7 cellular contexts compared by ENCODE assay signal in the genomic region with DNA sequence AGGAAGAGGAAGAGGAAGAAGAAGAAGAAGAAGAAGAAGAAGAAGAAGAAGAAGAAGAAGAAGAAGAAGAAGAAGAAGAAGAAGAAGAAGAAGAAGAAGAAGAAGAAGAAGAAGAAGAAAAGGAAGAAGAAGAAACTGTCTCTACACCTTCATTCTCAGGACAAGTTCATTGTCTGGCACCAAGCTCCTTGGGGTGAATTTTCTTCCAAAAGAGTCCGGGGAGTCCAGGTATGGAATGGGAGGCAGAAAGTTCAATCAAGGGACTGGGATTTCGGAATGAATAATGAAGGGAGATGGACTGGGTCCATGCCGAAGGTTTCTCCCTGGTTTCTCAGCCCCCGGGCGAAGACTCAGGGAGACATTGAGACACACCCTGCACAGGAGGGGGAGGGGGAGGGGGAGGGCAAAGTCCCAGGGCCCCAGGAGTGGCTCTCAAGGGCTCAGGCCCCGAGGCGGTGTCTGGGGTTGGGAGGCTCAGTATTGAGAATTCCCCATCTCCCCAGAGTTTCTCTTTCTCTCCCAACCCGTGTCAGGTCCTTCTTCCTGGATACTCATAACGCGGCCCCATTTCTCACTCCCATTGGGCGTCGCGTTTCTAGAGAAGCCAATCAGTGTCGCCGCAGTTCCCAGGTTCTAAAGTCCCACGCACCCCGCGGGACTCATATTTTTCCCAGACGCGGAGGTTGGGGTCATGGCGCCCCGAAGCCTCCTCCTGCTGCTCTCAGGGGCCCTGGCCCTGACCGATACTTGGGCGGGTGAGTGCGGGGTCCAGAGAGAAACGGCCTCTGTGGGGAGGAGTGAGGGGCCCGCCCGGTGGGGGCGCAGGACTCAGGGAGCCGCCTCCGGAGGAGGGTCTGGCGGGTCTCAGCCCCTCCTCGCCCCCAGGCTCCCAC. TPM values are rescaled to one million over a fixed set of nuclear protein-coding genes. Genes with fewer than 3 reads are reported as not detected.
DNase-seq lines count a peak whose midpoint lies in the region; ATAC-seq, FAIRE-seq and TF ChIP-seq lines count a peak whose summit lies in the region.

A gene (plus strand): TSS at position 662 of the 893 bp plus-strand sequence. CDS start 30 bp downstream, at position 692.

- CTCF ChIA-PET in H1 (lab: Charles Lee; ENCODE audit: partially characterized antibody), result interaction anchor here (0.7 to 1.3 kb wide), 4 partner anchors 26 to 84 kb away, joined by 3 to 5 read pairs (median 3); no protein-coding TSS in a partner anchor

- H3K4ac ChIP-seq in H1 (replicated peaks; ENCODE audit: insufficient read length, low read depth, low read length), result no peak within 1 kb of the TSS
- H3K4ac ChIP-seq in mesenchymal stem cell (ENCODE audit: low read depth in 1 of 2, low read length in 2 of 2), result no peak within 1 kb of the TSS

- peak within 1 kb of the TSS; percentile 94; the same call in 1 of the 2 replicates for H2AFZ ChIP-seq in H1 (ENCODE audit: low read length)
- peak within 1 kb of the TSS; percentile 92 for H2AFZ ChIP-seq in mesenchymal stem cell (ENCODE audit: low read depth, low read length)

- H3K4me2 ChIP-seq in H1 (ENCODE audit: insufficient read depth in 1 of 2, low read depth in 2 of 2, low read length in 2 of 2) (peak within 1 kb of the TSS; percentile 68 to 89), mesenchymal stem cell (ENCODE audit: low read length, poor library complexity, severe bottlenecking) (peak within 1 kb of the TSS; percentile 99)

- no peak for TF ChIP-seq POLR2A in H1 (IDR thresholded peaks at IDR 0.05; ENCODE audit: control extremely low read depth in 1 of 2, low read depth in 2 of 2, low read length in 2 of 2)

- peaks cover 10% of the 10 kb centered on the region; the same call in 1 of the 2 replicates for H3K23me2 ChIP-seq in H1 (ENCODE audit: low read depth, low read length)

- H3K4me3 ChIP-seq in H1 (ENCODE audit: extremely low read depth in 1 of 4, insufficient read depth in 2 of 4, low read depth in 3 of 4, low read length in 4 of 4) (peak within 1 kb of the TSS; percentile 59 to 79 (median 70)), mesenchymal stem cell (ENCODE audit: insufficient read depth in 1 of 2, low read depth in 1 of 2, low read length in 2 of 2) (peak within 1 kb of the TSS; percentile 54 to 87)

- no peak for TF ChIP-seq EP300 in H1 (IDR thresholded peaks at IDR 0.05; ENCODE audit: borderline replicate concordance in 1 of 2, low read depth in 2 of 2, low read length in 2 of 2)

- no peak within 1 kb of the TSS for H2BK20ac ChIP-seq in H1 (ENCODE audit: low read length)

- no peak within 1 kb of the TSS; the same call in 1 of the 2 replicates for H3K18ac ChIP-seq in H1 (ENCODE audit: extremely low read depth, low read length)
- H3K18ac ChIP-seq in mesenchymal stem cell (ENCODE audit: low read depth in 1 of 2, low read length in 2 of 2), result no peak within 1 kb of the TSS

- DNase-seq in NCI-H446 treated with DMSO at 0.1 percent for 48 hours (lab: John Stamatoyannopoulos, UW) (peak; percentile 35), H1 (ENCODE audit: low read depth in 1 of 2, low spot score in 2 of 2) (peak in 1 of 2 experiments; percentile 83), mesenchymal stem cell (peak; percentile 86)
- DNase-seq in activated CD8-positive, alpha-beta memory T cell treated with anti-CD3 and anti-CD28 coated beads for 48 hours (ENCODE audit: low read depth in 2 of 3, low spot score in 2 of 3), result peak in 2 of 3 experiments; percentile 48 to 59
- peak; percentile 63 to 70 (median 65) for DNase-seq in stimulated activated CD4-positive, alpha-beta T cell treated with anti-CD3 and anti-CD28 coated beads, TNF-alpha, amount 100 ng/mL, for 48 hours (ENCODE audit: low read depth in 3 of 3)

- no peaks in the 10 kb centered on the region for H4K20me1 ChIP-seq in H1 (replicated peaks in 1 of 2; ENCODE audit: control insufficient read depth in 1 of 2, insufficient read depth in 2 of 2, low read length in 2 of 2)

- H2BK15ac ChIP-seq in H1 (ENCODE audit: low read length) (no peak within 1 kb of the TSS), mesenchymal stem cell (ENCODE audit: low read depth, poor library complexity, severe bottlenecking) (no peak within 1 kb of the TSS)

- H2BK12ac ChIP-seq in H1 (ENCODE audit: low read depth, low read length) (peak within 1 kb of the TSS; percentile 19; the same call in 1 of the 2 replicates), mesenchymal stem cell (ENCODE audit: low read length in 2 of 2) (no peak within 1 kb of the TSS)

- H2AK5ac ChIP-seq in H1 (ENCODE audit: low read depth, low read length), result no peak within 1 kb of the TSS; the same call in 1 of the 2 replicates
- H2AK5ac ChIP-seq in mesenchymal stem cell (ENCODE audit: low read length, severe bottlenecking), result no peak within 1 kb of the TSS

- H3K27me3 ChIP-seq in H1 (replicated peaks in 1 of 4; ENCODE audit: control insufficient read depth in 3 of 4, extremely low read depth in 1 of 4, insufficient read depth in 3 of 4, low read length in 3 of 4) (peaks cover 10 to 34% (median 30%) of the 10 kb centered on the region in 4 experiments), mesenchymal stem cell (ENCODE audit: control insufficient read depth in 1 of 2, insufficient read depth in 1 of 2, low read length in 2 of 2) (peaks cover 7 to 29% of the 10 kb centered on the region in 2 experiments)

- no peak for TF ChIP-seq CTCF in H1 (IDR thresholded peaks at IDR 0.05; ENCODE audit: control extremely low read depth in 1 of 3, insufficient read depth in 1 of 3, low read depth in 1 of 3, low read length in 3 of 3)

- no peak within 1 kb of the TSS for H3K9ac ChIP-seq in H1 (replicated peaks in 1 of 4; ENCODE audit: extremely low read depth in 1 of 4, low read depth in 3 of 4, low read length in 3 of 4)
- H3K9ac ChIP-seq in mesenchymal stem cell (ENCODE audit: low read length), result peak within 1 kb of the TSS; percentile 85

- H3K27ac ChIP-seq in H1 (ENCODE audit: low read depth, low read length), result no peak within 1 kb of the TSS
- no peak within 1 kb of the TSS for H3K27ac ChIP-seq in mesenchymal stem cell (ENCODE audit: low read length, poor library complexity, severe bottlenecking)

- POLR2A ChIA-PET in H1 (lab: Charles Lee; ENCODE audit: partially characterized antibody), result no interaction called here

- ATAC-seq in GM18511 (IDR thresholded peaks at IDR 0.05; ENCODE audit: unreplicated experiment) (peak; percentile 89), HG02884 (IDR thresholded peaks at IDR 0.05; ENCODE audit: unreplicated experiment) (peak; percentile 91)

- H3K79me2 ChIP-seq in H1 (ENCODE audit: control insufficient read depth in 1 of 2, insufficient read depth in 2 of 2, low read length in 2 of 2), result no peaks in the 10 kb centered on the region

- H3K23ac ChIP-seq in H1 (ENCODE audit: insufficient read length) (no peak within 1 kb of the TSS), mesenchymal stem cell (ENCODE audit: low read length in 2 of 2) (no peak within 1 kb of the TSS)

- H3K14ac ChIP-seq in H1 (ENCODE audit: insufficient read length) (no peak within 1 kb of the TSS), mesenchymal stem cell (ENCODE audit: low read length in 2 of 2) (no peak within 1 kb of the TSS)

- H3K4me1 ChIP-seq in H1 (replicated peaks in 1 of 4; ENCODE audit: control insufficient read depth in 3 of 4, insufficient read depth in 4 of 4, low read length in 3 of 4), result peaks cover 0 to 6% (median under 1%) of the 10 kb centered on the region in 4 experiments; a peak in 3 of 7 replicates
- peaks cover 10% of the 10 kb centered on the region for H3K4me1 ChIP-seq in mesenchymal stem cell (ENCODE audit: control insufficient read depth, insufficient read depth, low read depth, low read length)

- no peak within 1 kb of the TSS for H2BK120ac ChIP-seq in H1 (replicated peaks; ENCODE audit: low read depth, low read length)
- H2BK120ac ChIP-seq in mesenchymal stem cell (ENCODE audit: low read depth, low read length), result no peak within 1 kb of the TSS

- no peaks in the 10 kb centered on the region for H3K9me3 ChIP-seq in H1 (ENCODE audit: insufficient read depth in 2 of 2, low read depth in 1 of 2, low read length in 1 of 2)
- no peaks in the 10 kb centered on the region for H3K9me3 ChIP-seq in mesenchymal stem cell (ENCODE audit: control insufficient read depth, low read length)

- no peak for TF ChIP-seq RAD21 in H1 (IDR thresholded peaks at IDR 0.05 in 1 of 2, conservative IDR thresholded peaks at IDR 0.05 in 1 of 2; ENCODE audit: low read depth in 2 of 2, low read length in 2 of 2)

- WGBS in H1 (ENCODE audit: extremely low coverage in 1 of 2, insufficient coverage in 1 of 2, insufficient read length in 1 of 2, insufficient replicate concordance in 2 of 2, low coverage in 1 of 2, low lambda C conversion rate in 2 of 2, missing lambda C conversion rate in 1 of 2), 2 experiments, result 15% methylated on average over 26 of the region's 33 CpGs; no CpG with 5 or more reads in 1 of the 2 experiments
- 5% methylated on average over 30 of the region's 33 CpGs for whole genome bisulfite sequencing in mesenchymal stem cell

- H4K8ac ChIP-seq in H1 (ENCODE audit: extremely low read depth, insufficient read depth, low read length) (no peak within 1 kb of the TSS; the same call in 1 of the 2 replicates), mesenchymal stem cell (ENCODE audit: low read length) (peak within 1 kb of the TSS; percentile 57)

- H4K91ac ChIP-seq in H1 (replicated peaks; ENCODE audit: insufficient read length, low read length), result peak within 1 kb of the TSS; percentile 40
- no peak within 1 kb of the TSS for H4K91ac ChIP-seq in mesenchymal stem cell (ENCODE audit: low read length)

- H3K56ac ChIP-seq in H1 (replicated peaks; ENCODE audit: insufficient read length, low read depth, low read length), result no peak within 1 kb of the TSS

- H2BK5ac ChIP-seq in H1 (ENCODE audit: low read depth, low read length) (no peak within 1 kb of the TSS), mesenchymal stem cell (ENCODE audit: low read depth, low read length, poor library complexity, severe bottlenecking) (no peak within 1 kb of the TSS)

- no peak for FAIRE-seq in H1 (lab: Jason Lieb, UNC)

- H4K5ac ChIP-seq in H1 (ENCODE audit: insufficient read length, low read depth, low read length), result no peak within 1 kb of the TSS

- no peaks in the 10 kb centered on the region for H3K36me3 ChIP-seq in H1 (ENCODE audit: control insufficient read depth in 2 of 4, insufficient read depth in 4 of 4, low read length in 3 of 4)
- peaks cover 0 to 5% of the 10 kb centered on the region in 2 experiments for H3K36me3 ChIP-seq in mesenchymal stem cell (ENCODE audit: control insufficient read depth in 1 of 2, insufficient read depth in 2 of 2, low read depth in 1 of 2, low read length in 2 of 2)

- H3K79me1 ChIP-seq in H1 (ENCODE audit: low read depth, low read length) (no peaks in the 10 kb centered on the region), mesenchymal stem cell (replicated peaks; ENCODE audit: low read length, poor library complexity, severe bottlenecking) (no peaks in the 10 kb centered on the region)

RNA-seq across cellular contexts. Expression of the gene that starts here (rescaled TPM):
- total RNA-seq in H1 (2021; fragmentation: NEBNext Ultra II Directional; extraction: Animal tissue kit (Norgen Biotek cat#: 25700)), result 6.5 and 9.6 TPM in 2 replicates
- polyA plus RNA-seq in H1 (2011; rRNA removed), result 8.9 and 11.7 TPM in 2 replicates
- 13.2 TPM for polyA plus RNA-seq in H1 (2011; cell fraction: cytosol; rRNA removed)
- polyA plus RNA-seq in H1 (2011; cell fraction: nucleus; rRNA removed), result 32.8 TPM
- polyA plus RNA-seq in H1 (2012, experiment 1 of 2), result 7.1 to 15.9 TPM (median 12.2 TPM) in 4 replicates
- polyA plus RNA-seq in H1 (2012, experiment 2 of 2), result 9.8 TPM
- 21.2 TPM for polyA plus RNA-seq in H1 (2013, experiment 1 of 2)
- polyA plus RNA-seq in H1 (2013, experiment 2 of 2), result 21.4 TPM
- 3.5 and 4.5 TPM in 2 replicates for polyA minus RNA-seq in H1 (2011; rRNA and poly(A)+ RNA removed)
- polyA minus RNA-seq in H1 (2011; cell fraction: cytosol; rRNA and poly(A)+ RNA removed), result not detected
- 7.2 TPM for polyA minus RNA-seq in H1 (2011; cell fraction: nucleus; rRNA and poly(A)+ RNA removed)
- 9.7 TPM for polyA plus RNA-seq in mesenchymal stem cell (2013, experiment 1 of 2)
- 11.2 TPM for polyA plus RNA-seq in mesenchymal stem cell (2013, experiment 2 of 2)
